ENCODE assay signal across 1 cellular context in the genomic region with DNA sequence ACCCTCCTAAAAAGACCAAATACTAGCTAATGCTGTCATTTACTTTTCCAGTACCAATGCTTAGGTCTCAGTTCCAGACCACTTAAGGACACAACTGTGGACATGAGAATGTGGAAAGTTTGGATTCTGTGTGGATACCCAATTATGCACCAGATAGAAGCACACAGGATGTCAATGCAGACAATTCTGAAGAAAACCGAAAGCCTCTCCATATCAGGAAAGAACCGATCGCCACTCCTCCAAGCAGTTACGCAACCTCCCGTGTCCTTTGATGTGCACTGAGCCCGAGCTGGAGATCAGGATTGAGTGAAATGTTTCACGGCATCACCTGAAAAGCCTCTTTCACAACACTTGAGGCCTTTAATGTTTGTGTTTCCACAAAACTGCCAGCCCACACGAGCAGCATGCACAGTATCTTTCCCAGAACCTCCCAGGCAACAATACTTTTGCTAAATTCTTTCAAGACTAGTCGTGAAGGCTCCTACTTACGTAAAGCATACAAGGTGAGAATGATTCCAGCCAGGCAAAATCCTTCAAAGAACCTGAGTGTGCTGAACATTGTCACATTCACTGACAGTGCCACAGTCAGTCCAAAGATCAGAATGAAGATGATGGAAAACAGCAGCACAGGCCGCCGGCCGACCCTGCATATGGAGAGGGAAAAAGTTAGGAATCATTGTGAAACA.
TF ChIP-seq lines count a peak whose summit lies in the region.

No MANE protein-coding gene starts in this region.

TF ChIP-seq in K562, 482 proteins besides CTCF, POLR2A, EP300 and RAD21 (continued from another document and continues in another):
- TF ChIP-seq, protein P1, sequence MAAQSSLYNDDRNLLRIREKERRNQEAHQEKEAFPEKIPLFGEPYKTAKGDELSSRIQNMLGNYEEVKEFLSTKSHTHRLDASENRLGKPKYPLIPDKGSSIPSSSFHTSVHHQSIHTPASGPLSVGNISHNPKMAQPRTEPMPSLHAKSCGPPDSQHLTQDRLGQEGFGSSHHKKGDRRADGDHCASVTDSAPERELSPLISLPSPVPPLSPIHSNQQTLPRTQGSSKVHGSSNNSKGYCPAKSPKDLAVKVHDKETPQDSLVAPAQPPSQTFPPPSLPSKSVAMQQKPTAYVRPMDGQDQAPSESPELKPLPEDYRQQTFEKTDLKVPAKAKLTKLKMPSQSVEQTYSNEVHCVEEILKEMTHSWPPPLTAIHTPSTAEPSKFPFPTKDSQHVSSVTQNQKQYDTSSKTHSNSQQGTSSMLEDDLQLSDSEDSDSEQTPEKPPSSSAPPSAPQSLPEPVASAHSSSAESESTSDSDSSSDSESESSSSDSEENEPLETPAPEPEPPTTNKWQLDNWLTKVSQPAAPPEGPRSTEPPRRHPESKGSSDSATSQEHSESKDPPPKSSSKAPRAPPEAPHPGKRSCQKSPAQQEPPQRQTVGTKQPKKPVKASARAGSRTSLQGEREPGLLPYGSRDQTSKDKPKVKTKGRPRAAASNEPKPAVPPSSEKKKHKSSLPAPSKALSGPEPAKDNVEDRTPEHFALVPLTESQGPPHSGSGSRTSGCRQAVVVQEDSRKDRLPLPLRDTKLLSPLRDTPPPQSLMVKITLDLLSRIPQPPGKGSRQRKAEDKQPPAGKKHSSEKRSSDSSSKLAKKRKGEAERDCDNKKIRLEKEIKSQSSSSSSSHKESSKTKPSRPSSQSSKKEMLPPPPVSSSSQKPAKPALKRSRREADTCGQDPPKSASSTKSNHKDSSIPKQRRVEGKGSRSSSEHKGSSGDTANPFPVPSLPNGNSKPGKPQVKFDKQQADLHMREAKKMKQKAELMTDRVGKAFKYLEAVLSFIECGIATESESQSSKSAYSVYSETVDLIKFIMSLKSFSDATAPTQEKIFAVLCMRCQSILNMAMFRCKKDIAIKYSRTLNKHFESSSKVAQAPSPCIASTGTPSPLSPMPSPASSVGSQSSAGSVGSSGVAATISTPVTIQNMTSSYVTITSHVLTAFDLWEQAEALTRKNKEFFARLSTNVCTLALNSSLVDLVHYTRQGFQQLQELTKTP (IDR thresholded peaks at IDR 0.05; ENCODE audit: low read depth in 1 of 2, partially characterized antibody in 2 of 2) = no peak
- TF ChIP-seq MCM7 (IDR thresholded peaks at IDR 0.05) = no peak
- TF ChIP-seq STAG1 (CRISPR knock-in tag; IDR thresholded peaks at IDR 0.05; ENCODE audit: borderline replicate concordance) = no peak
- TF ChIP-seq ZNF764 (CRISPR knock-in tag; IDR thresholded peaks at IDR 0.05; ENCODE audit: low read depth) = no peak
- TF ChIP-seq DNMT1 (IDR thresholded peaks at IDR 0.05) = no peak
- no peak for TF ChIP-seq U2AF1 (optimal IDR thresholded peaks at IDR 0.05; ENCODE audit: low read depth, low read length)
- peak; percentile 98 for TF ChIP-seq CEBPG (CRISPR knock-in tag; IDR thresholded peaks at IDR 0.05)
- TF ChIP-seq CEBPG (tag; conservative IDR thresholded peaks at IDR 0.05 in 1 of 2, IDR thresholded peaks at IDR 0.05 in 1 of 2) = peak; percentile 97 to 99
- TF ChIP-seq CTBP1 (IDR thresholded peaks at IDR 0.05; ENCODE audit: borderline replicate concordance) = peak; percentile 81; the same call in 1 of the 2 replicates
- no peak for TF ChIP-seq KLF13 (tag; IDR thresholded peaks at IDR 0.05; ENCODE audit: borderline replicate concordance, low read depth)
- no peak for TF ChIP-seq ZNF184 (CRISPR knock-in tag; IDR thresholded peaks at IDR 0.05)
- no peak for TF ChIP-seq ZNF124 (CRISPR knock-in tag; IDR thresholded peaks at IDR 0.05)
- TF ChIP-seq, protein P2, sequence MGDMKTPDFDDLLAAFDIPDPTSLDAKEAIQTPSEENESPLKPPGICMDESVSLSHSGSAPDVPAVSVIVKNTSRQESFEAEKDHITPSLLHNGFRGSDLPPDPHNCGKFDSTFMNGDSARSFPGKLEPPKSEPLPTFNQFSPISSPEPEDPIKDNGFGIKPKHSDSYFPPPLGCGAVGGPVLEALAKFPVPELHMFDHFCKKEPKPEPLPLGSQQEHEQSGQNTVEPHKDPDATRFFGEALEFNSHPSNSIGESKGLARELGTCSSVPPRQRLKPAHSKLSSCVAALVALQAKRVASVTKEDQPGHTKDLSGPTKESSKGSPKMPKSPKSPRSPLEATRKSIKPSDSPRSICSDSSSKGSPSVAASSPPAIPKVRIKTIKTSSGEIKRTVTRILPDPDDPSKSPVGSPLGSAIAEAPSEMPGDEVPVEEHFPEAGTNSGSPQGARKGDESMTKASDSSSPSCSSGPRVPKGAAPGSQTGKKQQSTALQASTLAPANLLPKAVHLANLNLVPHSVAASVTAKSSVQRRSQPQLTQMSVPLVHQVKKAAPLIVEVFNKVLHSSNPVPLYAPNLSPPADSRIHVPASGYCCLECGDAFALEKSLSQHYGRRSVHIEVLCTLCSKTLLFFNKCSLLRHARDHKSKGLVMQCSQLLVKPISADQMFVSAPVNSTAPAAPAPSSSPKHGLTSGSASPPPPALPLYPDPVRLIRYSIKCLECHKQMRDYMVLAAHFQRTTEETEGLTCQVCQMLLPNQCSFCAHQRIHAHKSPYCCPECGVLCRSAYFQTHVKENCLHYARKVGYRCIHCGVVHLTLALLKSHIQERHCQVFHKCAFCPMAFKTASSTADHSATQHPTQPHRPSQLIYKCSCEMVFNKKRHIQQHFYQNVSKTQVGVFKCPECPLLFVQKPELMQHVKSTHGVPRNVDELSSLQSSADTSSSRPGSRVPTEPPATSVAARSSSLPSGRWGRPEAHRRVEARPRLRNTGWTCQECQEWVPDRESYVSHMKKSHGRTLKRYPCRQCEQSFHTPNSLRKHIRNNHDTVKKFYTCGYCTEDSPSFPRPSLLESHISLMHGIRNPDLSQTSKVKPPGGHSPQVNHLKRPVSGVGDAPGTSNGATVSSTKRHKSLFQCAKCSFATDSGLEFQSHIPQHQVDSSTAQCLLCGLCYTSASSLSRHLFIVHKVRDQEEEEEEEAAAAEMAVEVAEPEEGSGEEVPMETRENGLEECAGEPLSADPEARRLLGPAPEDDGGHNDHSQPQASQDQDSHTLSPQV (IDR thresholded peaks at IDR 0.05) = no peak; the same call in 1 of the 2 replicates
- no peak for TF ChIP-seq CCAR2 (IDR thresholded peaks at IDR 0.05; ENCODE audit: low read depth, low read length)
- TF ChIP-seq ETV6 (IDR thresholded peaks at IDR 0.05; ENCODE audit: borderline replicate concordance in 1 of 2, low read depth in 2 of 2, low read length in 1 of 2) = no peak
- TF ChIP-seq ETV6 (CRISPR knock-in tag; IDR thresholded peaks at IDR 0.05; ENCODE audit: borderline replicate concordance) = no peak
- no peak for TF ChIP-seq ARID2 (IDR thresholded peaks at IDR 0.05)
- TF ChIP-seq KAT7 (CRISPR knock-in tag; IDR thresholded peaks at IDR 0.05; ENCODE audit: borderline replicate concordance) = no peak
- TF ChIP-seq ZNF197 (CRISPR knock-in tag; IDR thresholded peaks at IDR 0.05; ENCODE audit: low read depth) = no peak
- TF ChIP-seq ZSCAN29 (IDR thresholded peaks at IDR 0.05) = no peak
- TF ChIP-seq, protein P3, sequence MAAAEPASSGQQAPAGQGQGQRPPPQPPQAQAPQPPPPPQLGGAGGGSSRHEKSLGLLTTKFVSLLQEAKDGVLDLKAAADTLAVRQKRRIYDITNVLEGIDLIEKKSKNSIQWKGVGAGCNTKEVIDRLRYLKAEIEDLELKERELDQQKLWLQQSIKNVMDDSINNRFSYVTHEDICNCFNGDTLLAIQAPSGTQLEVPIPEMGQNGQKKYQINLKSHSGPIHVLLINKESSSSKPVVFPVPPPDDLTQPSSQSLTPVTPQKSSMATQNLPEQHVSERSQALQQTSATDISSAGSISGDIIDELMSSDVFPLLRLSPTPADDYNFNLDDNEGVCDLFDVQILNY (CRISPR knock-in tag; IDR thresholded peaks at IDR 0.05) = 0 out of 2 replicates have a peak, but pooled peaks have one; percentile 18
- no peak for TF ChIP-seq PHF21A (IDR thresholded peaks at IDR 0.05; ENCODE audit: borderline replicate concordance, low read depth)
- TF ChIP-seq, protein P4, sequence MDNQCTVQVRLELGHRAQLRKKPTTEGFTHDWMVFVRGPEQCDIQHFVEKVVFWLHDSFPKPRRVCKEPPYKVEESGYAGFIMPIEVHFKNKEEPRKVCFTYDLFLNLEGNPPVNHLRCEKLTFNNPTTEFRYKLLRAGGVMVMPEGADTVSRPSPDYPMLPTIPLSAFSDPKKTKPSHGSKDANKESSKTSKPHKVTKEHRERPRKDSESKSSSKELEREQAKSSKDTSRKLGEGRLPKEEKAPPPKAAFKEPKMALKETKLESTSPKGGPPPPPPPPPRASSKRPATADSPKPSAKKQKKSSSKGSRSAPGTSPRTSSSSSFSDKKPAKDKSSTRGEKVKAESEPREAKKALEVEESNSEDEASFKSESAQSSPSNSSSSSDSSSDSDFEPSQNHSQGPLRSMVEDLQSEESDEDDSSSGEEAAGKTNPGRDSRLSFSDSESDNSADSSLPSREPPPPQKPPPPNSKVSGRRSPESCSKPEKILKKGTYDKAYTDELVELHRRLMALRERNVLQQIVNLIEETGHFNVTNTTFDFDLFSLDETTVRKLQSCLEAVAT (IDR thresholded peaks at IDR 0.05) = peak in 1 of 2 experiments; percentile 47; a peak in 1 of 4 replicates
- TF ChIP-seq, protein P5, sequence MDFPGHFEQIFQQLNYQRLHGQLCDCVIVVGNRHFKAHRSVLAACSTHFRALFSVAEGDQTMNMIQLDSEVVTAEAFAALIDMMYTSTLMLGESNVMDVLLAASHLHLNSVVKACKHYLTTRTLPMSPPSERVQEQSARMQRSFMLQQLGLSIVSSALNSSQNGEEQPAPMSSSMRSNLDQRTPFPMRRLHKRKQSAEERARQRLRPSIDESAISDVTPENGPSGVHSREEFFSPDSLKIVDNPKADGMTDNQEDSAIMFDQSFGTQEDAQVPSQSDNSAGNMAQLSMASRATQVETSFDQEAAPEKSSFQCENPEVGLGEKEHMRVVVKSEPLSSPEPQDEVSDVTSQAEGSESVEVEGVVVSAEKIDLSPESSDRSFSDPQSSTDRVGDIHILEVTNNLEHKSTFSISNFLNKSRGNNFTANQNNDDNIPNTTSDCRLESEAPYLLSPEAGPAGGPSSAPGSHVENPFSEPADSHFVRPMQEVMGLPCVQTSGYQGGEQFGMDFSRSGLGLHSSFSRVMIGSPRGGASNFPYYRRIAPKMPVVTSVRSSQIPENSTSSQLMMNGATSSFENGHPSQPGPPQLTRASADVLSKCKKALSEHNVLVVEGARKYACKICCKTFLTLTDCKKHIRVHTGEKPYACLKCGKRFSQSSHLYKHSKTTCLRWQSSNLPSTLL (IDR thresholded peaks at IDR 0.05) = no peak
- TF ChIP-seq, protein P6, sequence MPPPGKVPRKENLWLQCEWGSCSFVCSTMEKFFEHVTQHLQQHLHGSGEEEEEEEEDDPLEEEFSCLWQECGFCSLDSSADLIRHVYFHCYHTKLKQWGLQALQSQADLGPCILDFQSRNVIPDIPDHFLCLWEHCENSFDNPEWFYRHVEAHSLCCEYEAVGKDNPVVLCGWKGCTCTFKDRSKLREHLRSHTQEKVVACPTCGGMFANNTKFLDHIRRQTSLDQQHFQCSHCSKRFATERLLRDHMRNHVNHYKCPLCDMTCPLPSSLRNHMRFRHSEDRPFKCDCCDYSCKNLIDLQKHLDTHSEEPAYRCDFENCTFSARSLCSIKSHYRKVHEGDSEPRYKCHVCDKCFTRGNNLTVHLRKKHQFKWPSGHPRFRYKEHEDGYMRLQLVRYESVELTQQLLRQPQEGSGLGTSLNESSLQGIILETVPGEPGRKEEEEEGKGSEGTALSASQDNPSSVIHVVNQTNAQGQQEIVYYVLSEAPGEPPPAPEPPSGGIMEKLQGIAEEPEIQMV (tag; conservative IDR thresholded peaks at IDR 0.05; ENCODE audit: low read depth) = no peak
- no peak for TF ChIP-seq ZNF41 (CRISPR knock-in tag; conservative IDR thresholded peaks at IDR 0.05)
- no peak for TF ChIP-seq RFX7 (CRISPR knock-in tag; IDR thresholded peaks at IDR 0.05)
- TF ChIP-seq IRF2 (CRISPR knock-in tag; IDR thresholded peaks at IDR 0.05) = no peak
- TF ChIP-seq ZNF717 (CRISPR knock-in tag; IDR thresholded peaks at IDR 0.05) = no peak
- TF ChIP-seq, protein P7, sequence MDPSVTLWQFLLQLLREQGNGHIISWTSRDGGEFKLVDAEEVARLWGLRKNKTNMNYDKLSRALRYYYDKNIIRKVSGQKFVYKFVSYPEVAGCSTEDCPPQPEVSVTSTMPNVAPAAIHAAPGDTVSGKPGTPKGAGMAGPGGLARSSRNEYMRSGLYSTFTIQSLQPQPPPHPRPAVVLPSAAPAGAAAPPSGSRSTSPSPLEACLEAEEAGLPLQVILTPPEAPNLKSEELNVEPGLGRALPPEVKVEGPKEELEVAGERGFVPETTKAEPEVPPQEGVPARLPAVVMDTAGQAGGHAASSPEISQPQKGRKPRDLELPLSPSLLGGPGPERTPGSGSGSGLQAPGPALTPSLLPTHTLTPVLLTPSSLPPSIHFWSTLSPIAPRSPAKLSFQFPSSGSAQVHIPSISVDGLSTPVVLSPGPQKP (CRISPR knock-in tag; IDR thresholded peaks at IDR 0.05) = no peak
- TF ChIP-seq GATA2 (CRISPR knock-in tag; IDR thresholded peaks at IDR 0.05) = no peak
- TF ChIP-seq PCBP1 (IDR thresholded peaks at IDR 0.05; ENCODE audit: low read depth, low read length, poor library complexity, severe bottlenecking) = no peak
- peak in 1 of 2 experiments; percentile 65; a peak in 2 of 4 replicates for TF ChIP-seq TRIM24 (IDR thresholded peaks at IDR 0.05)
- peak; percentile 57; the same call in 1 of the 2 replicates for TF ChIP-seq TCF7L2 (IDR thresholded peaks at IDR 0.05; ENCODE audit: low read depth, low read length)
- TF ChIP-seq SRSF3 (IDR thresholded peaks at IDR 0.05; ENCODE audit: insufficient read depth, low read length) = no peak
- TF ChIP-seq, protein P8, sequence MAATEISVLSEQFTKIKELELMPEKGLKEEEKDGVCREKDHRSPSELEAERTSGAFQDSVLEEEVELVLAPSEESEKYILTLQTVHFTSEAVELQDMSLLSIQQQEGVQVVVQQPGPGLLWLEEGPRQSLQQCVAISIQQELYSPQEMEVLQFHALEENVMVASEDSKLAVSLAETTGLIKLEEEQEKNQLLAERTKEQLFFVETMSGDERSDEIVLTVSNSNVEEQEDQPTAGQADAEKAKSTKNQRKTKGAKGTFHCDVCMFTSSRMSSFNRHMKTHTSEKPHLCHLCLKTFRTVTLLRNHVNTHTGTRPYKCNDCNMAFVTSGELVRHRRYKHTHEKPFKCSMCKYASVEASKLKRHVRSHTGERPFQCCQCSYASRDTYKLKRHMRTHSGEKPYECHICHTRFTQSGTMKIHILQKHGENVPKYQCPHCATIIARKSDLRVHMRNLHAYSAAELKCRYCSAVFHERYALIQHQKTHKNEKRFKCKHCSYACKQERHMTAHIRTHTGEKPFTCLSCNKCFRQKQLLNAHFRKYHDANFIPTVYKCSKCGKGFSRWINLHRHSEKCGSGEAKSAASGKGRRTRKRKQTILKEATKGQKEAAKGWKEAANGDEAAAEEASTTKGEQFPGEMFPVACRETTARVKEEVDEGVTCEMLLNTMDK (IDR thresholded peaks at IDR 0.05; ENCODE audit: borderline replicate concordance, insufficient read depth, low read depth, low read length, poor library complexity, severe bottlenecking) = no peak
- no peak for TF ChIP-seq SNIP1 (IDR thresholded peaks at IDR 0.05; ENCODE audit: low read depth)
- 0 out of 2 replicates have a peak, but pooled peaks have one; percentile 10 for TF ChIP-seq FOSL1 (tag; conservative IDR thresholded peaks at IDR 0.05)
- TF ChIP-seq ZKSCAN1 (IDR thresholded peaks at IDR 0.05; ENCODE audit: low read depth, low read length) = no peak
